Comparison of ENCODE assay signal across 9 cellular contexts in genomic region chr3:128486157-128486691, GRCh38. TPM values are rescaled to one million over a fixed set of nuclear protein-coding genes. Genes with fewer than 3 reads are reported as not detected.
DNase-seq lines count a peak whose midpoint lies in the region; ATAC-seq and TF ChIP-seq lines count a peak whose summit lies in the region.
"Had no signal": no experiment of that assay in that cellular context is flagged by ENCODE, and none has a peak within 500 bp of the region (broad histone marks: within the 10 kb centered on the region; RNA-seq: fewer than 3 reads in every experiment).

No MANE protein-coding gene starts in this region.

- peak overlapping the region; percentile 77 for H3K4me3 Mint-ChIP-seq in dendritic cell treated with granulocyte-macrophage colony-stimulating factor and Interleukin-4, amounts not matched to agents 40 ng/mL and 50 ng/mL, for 4 days
- H3K4me3 Mint-ChIP-seq in naive thymus-derived CD8-positive, alpha-beta T cell: peak overlapping the region; percentile 48 to 89 (median 86)

- POLR2A ChIA-PET in IMR-90 (lab: Charles Lee; ENCODE audit: unreplicated experiment): no interaction called here
- POLR2A ChIA-PET in naive thymus-derived CD8-positive, alpha-beta T cell (lab: Charles Lee): no interaction called here

- 0 out of 2 replicates have a peak overlapping the region, but pooled peaks have one; percentile 70 for H2AK5ac ChIP-seq in IMR-90 (ENCODE audit: low read depth, low read length)

- no peak overlapping the region for H2BK5ac ChIP-seq in IMR-90 (ENCODE audit: low read depth, low read length, poor library complexity, severe bottlenecking)

- 0 out of 2 replicates have a peak, but pooled peaks cover under 1% of the 10 kb centered on the region for H3K9me1 ChIP-seq in IMR-90 (ENCODE audit: insufficient read depth, low read length)

- H3K4me3 ChIP-seq in AG09309 (ENCODE audit: control insufficient read depth, low read depth, low read length) (peak overlapping the region; percentile 95), IMR-90 (ENCODE audit: insufficient read depth, low read depth, low read length) (peak overlapping the region; percentile 89)

- no peak overlapping the region for H2BK15ac ChIP-seq in IMR-90 (ENCODE audit: low read depth, low read length)

- H3K9me3 ChIP-seq in IMR-90 (ENCODE audit: control insufficient read depth, insufficient read depth, low read length): no peaks in the 10 kb centered on the region

- 0 out of 2 replicates have a peak overlapping the region, but pooled peaks have one; percentile 22 for H4K91ac ChIP-seq in IMR-90 (ENCODE audit: insufficient read depth, low read depth, low read length)

- no peak for TF ChIP-seq POLR2A in IMR-90 (IDR thresholded peaks at IDR 0.05; ENCODE audit: low read depth, low read length)

- TF ChIP-seq RAD21 in IMR-90 (IDR thresholded peaks at IDR 0.05; ENCODE audit: low read length): no peak

- H3K14ac ChIP-seq in IMR-90 (replicated peaks; ENCODE audit: low read depth, low read length): 0 out of 2 replicates have a peak overlapping the region, but pooled peaks have one; percentile 42

- H4K5ac ChIP-seq in IMR-90 (ENCODE audit: low read depth, low read length): no peak overlapping the region

- no TSS peak for BruUV-seq in IMR-90 (replicated peaks; lab: Mats Ljungman, UMichigan)

- H3K27ac ChIP-seq in IMR-90 (ENCODE audit: insufficient read depth, low read length): peak overlapping the region; percentile 69; the same call in 1 of the 2 replicates

- H2BK20ac ChIP-seq in IMR-90 (ENCODE audit: low read depth, low read length): no peak overlapping the region

- H4K20me1 ChIP-seq in IMR-90 (ENCODE audit: insufficient read depth, low read length): peaks cover 7% of the 10 kb centered on the region; the same call in 1 of the 2 replicates

- ATAC-seq in IMR-90 (ENCODE audit: low read depth) (no peak), sciatic nerve (no peak), GM18498 (IDR thresholded peaks at IDR 0.05; ENCODE audit: unreplicated experiment) (no peak)
- ATAC-seq in naive thymus-derived CD8-positive, alpha-beta T cell: no peak

- no peaks in the 10 kb centered on the region for H3K36me3 Mint-ChIP-seq in dendritic cell treated with granulocyte-macrophage colony-stimulating factor and Interleukin-4, amounts not matched to agents 40 ng/mL and 50 ng/mL, for 4 days (ENCODE audit: low read depth)
- no peaks in the 10 kb centered on the region for H3K36me3 Mint-ChIP-seq in naive thymus-derived CD8-positive, alpha-beta T cell

- peaks cover 16% of the 10 kb centered on the region; the same call in 1 of the 2 replicates for H3K27me3 ChIP-seq in IMR-90 (ENCODE audit: control insufficient read depth, insufficient read depth, low read length)

- H3K56ac ChIP-seq in IMR-90 (ENCODE audit: extremely low read depth, insufficient read depth, low read length): no peak overlapping the region

- H3K4me1 ChIP-seq in IMR-90 (ENCODE audit: control insufficient read depth, insufficient read depth, low read length): peaks cover 27% of the 10 kb centered on the region

- peak overlapping the region; percentile 42; the same call in 1 of the 2 replicates for H2BK120ac ChIP-seq in IMR-90 (ENCODE audit: low read depth, low read length)

- H3K36me3 ChIP-seq in IMR-90 (ENCODE audit: control insufficient read depth, insufficient read depth, low read length): peaks cover 8% of the 10 kb centered on the region

- peak overlapping the region; percentile 57 for H3K23ac ChIP-seq in IMR-90 (ENCODE audit: low read depth, low read length)

- intact Hi-C loops in IMR-90 (cut with micrococcal nuclease) (no loop called here), sciatic nerve (cut with DNase I) (no loop called here)
- intact Hi-C loops in dendritic cell treated with granulocyte-macrophage colony-stimulating factor and Interleukin-4, amounts not matched to agents 40 ng/mL and 50 ng/mL, for 4 days (cut with micrococcal nuclease): no loop called here

- no peak overlapping the region for H3K27ac Mint-ChIP-seq in dendritic cell treated with granulocyte-macrophage colony-stimulating factor and Interleukin-4, amounts not matched to agents 40 ng/mL and 50 ng/mL, for 4 days
- H3K27ac Mint-ChIP-seq in naive thymus-derived CD8-positive, alpha-beta T cell: peak overlapping the region in 1 of 10 donors; percentile 25

- in situ Hi-C loops in IMR-90 (cut with MboI; ENCODE audit: low sequenced_read_pairs): loop anchor here (5.0 to 10.0 kb wide), 2 partner anchors 314 to 391 kb away; no protein-coding TSS in a partner anchor

- peak overlapping the region; percentile 93 for H2AFZ ChIP-seq in IMR-90 (replicated peaks; ENCODE audit: low read length, poor library complexity)

- dilution Hi-C loops in IMR-90 (cut with HindIII; ENCODE audit: low sequenced_read_pairs, unreplicated experiment): no loop called here

- H3K4me2 ChIP-seq in IMR-90 (ENCODE audit: low read depth, low read length): peak overlapping the region; percentile 96

- TF ChIP-seq CTCF in AG09309 (IDR thresholded peaks at IDR 0.05; ENCODE audit: control insufficient read depth, insufficient read depth, low read depth, low read length, missing control alignments): no peak
- no peak for TF ChIP-seq CTCF in IMR-90 (conservative IDR thresholded peaks at IDR 0.05; ENCODE audit: low read depth, low read length)

- peaks cover 98% of the 10 kb centered on the region for H3K27me3 Mint-ChIP-seq in dendritic cell treated with granulocyte-macrophage colony-stimulating factor and Interleukin-4, amounts not matched to agents 40 ng/mL and 50 ng/mL, for 4 days
- peaks cover 38 to 92% (median 55%) of the 10 kb centered on the region in 5 donors for H3K27me3 Mint-ChIP-seq in naive thymus-derived CD8-positive, alpha-beta T cell

- CTCF ChIA-PET in IMR-90 (lab: Yijun Ruan, JAX): no interaction called here

- H3K79me1 ChIP-seq in IMR-90 (ENCODE audit: low read depth in 1 of 2, low read length in 2 of 2): peaks cover 5 to 35% of the 10 kb centered on the region in 2 experiments

- H2AK9ac ChIP-seq in IMR-90 (replicated peaks; ENCODE audit: low read depth, low read length, poor library complexity): peak overlapping the region; percentile 92

- no peak for DNase-seq in AG09309 (ENCODE audit: low read depth)
- DNase-seq in IMR-90: no peak
- DNase-seq in naive thymus-derived CD8-positive, alpha-beta T cell: no peak
- no peak for DNase-seq in sciatic nerve (ENCODE audit: low spot score)
- no peak for DNase-seq in NCI-H69 (lab: John Stamatoyannopoulos, UW)
- DNase-seq in SKM-1 treated with dmso at 0.1 percent for 144 hours (lab: John Stamatoyannopoulos, UW; ENCODE audit: unreplicated experiment): no peak
- DNase-seq: NCI-H1436 treated with DMSO at 0.1 percent for 48 hours had no signal

- no peaks in the 10 kb centered on the region for H3K9me3 Mint-ChIP-seq in dendritic cell treated with granulocyte-macrophage colony-stimulating factor and Interleukin-4, amounts not matched to agents 40 ng/mL and 50 ng/mL, for 4 days
- H3K9me3 Mint-ChIP-seq in naive thymus-derived CD8-positive, alpha-beta T cell: no peaks in the 10 kb centered on the region

- WGBS in IMR-90 (ENCODE audit: extremely low coverage in 2 of 2, insufficient read length in 1 of 2), 2 experiments: 0% methylated on average over 2 of the region's 17 CpGs; no CpG with 5 or more reads in 1 of the 2 experiments

- H4K8ac ChIP-seq in IMR-90 (ENCODE audit: low read depth in 2 of 2, low read length in 2 of 2): peak overlapping the region in 1 of 2 experiments; percentile 17; a peak in 1 of 4 replicates

- H3K18ac ChIP-seq in IMR-90 (ENCODE audit: low read depth, low read length): no peak overlapping the region

- H3K4ac ChIP-seq in IMR-90 (ENCODE audit: low read depth, low read length): peak overlapping the region; percentile 53; the same call in 1 of the 2 replicates

- peaks cover 59% of the 10 kb centered on the region for H3K4me1 Mint-ChIP-seq in dendritic cell treated with granulocyte-macrophage colony-stimulating factor and Interleukin-4, amounts not matched to agents 40 ng/mL and 50 ng/mL, for 4 days (ENCODE audit: low read depth)
- H3K4me1 Mint-ChIP-seq in naive thymus-derived CD8-positive, alpha-beta T cell: peaks cover 18 to 68% (median 43%) of the 10 kb centered on the region in 4 donors

- H3K9ac ChIP-seq in IMR-90 (ENCODE audit: low read depth, low read length): peak overlapping the region; percentile 76

TF ChIP-seq in IMR-90, 13 proteins besides CTCF, POLR2A, EP300 and RAD21 (continues in another document):
- no peak for TF ChIP-seq MXI1 (IDR thresholded peaks at IDR 0.05; ENCODE audit: borderline replicate concordance, low read depth, low read length)
- no peak for TF ChIP-seq FOS (IDR thresholded peaks at IDR 0.05; ENCODE audit: low read depth, low read length)
- no peak for TF ChIP-seq RCOR1 (IDR thresholded peaks at IDR 0.05; ENCODE audit: insufficient replicate concordance, low read length)
- no peak for TF ChIP-seq USF2 (IDR thresholded peaks at IDR 0.05; ENCODE audit: low read depth, low read length)
- TF ChIP-seq NFE2L2 (IDR thresholded peaks at IDR 0.05; ENCODE audit: low read depth, low read length): no peak
- TF ChIP-seq BHLHE40 (IDR thresholded peaks at IDR 0.05; ENCODE audit: low read depth, low read length): no peak

RNA-seq across cellular contexts. Expression of gene GATA2, which starts 6.8 kb away (rescaled TPM):
- 2.2 and 2.8 TPM in 2 replicates for total RNA-seq in IMR-90 (2012; rRNA removed)
- polyA plus RNA-seq in IMR-90 (2012; rRNA removed): 13.5 and 15.0 TPM in 2 replicates
- polyA plus RNA-seq in IMR-90 (2012; cell fraction: cytosol; rRNA removed): 10.9 and 15.4 TPM in 2 replicates
- 12.3 and 24.3 TPM in 2 replicates for polyA plus RNA-seq in IMR-90 (2012; cell fraction: nucleus; rRNA removed; ENCODE audit: low replicate concordance)
- not detected for total RNA-seq in naive thymus-derived CD8-positive, alpha-beta T cell
- polyA plus RNA-seq in naive thymus-derived CD8-positive, alpha-beta T cell: not detected
- 23.5 TPM for total RNA-seq in sciatic nerve

RNA-seq across cellular contexts. Expression of gene DNAJB8, which starts 19.5 kb away (rescaled TPM):
- total RNA-seq in IMR-90 (2012; rRNA removed) (not detected in 2 replicates), sciatic nerve (not detected)
- not detected in 2 replicates for polyA plus RNA-seq in IMR-90 (2012; rRNA removed)
- not detected in 2 replicates for polyA plus RNA-seq in IMR-90 (2012; cell fraction: cytosol; rRNA removed)
- not detected in 2 replicates for polyA plus RNA-seq in IMR-90 (2012; cell fraction: nucleus; rRNA removed; ENCODE audit: low replicate concordance)
- total RNA-seq in naive thymus-derived CD8-positive, alpha-beta T cell: not detected
- polyA plus RNA-seq in naive thymus-derived CD8-positive, alpha-beta T cell: not detected
